ENCODE assay signal across 1 cellular context in genomic region chr4:30714408-30715031, GRCh38.
TF ChIP-seq lines count a peak whose summit lies in the region.

No MANE protein-coding gene starts in this region.

TF ChIP-seq in WTC11, 78 proteins besides CTCF, POLR2A, EP300 and RAD21 (continued from another document):
- TF ChIP-seq TP53 (CRISPR knock-in tag; IDR thresholded peaks at IDR 0.05) (no peak), MXD4 (CRISPR knock-in tag; IDR thresholded peaks at IDR 0.05; ENCODE audit: borderline replicate concordance) (no peak), FOXP4 (CRISPR knock-in tag; IDR thresholded peaks at IDR 0.05) (no peak), ZNF121 (CRISPR knock-in tag; IDR thresholded peaks at IDR 0.05) (no peak), ZNF396 (CRISPR knock-in tag; IDR thresholded peaks at IDR 0.05; ENCODE audit: borderline replicate concordance) (no peak), AFF4 (CRISPR knock-in tag; IDR thresholded peaks at IDR 0.05; ENCODE audit: borderline replicate concordance) (no peak), JUN (CRISPR knock-in tag; IDR thresholded peaks at IDR 0.05) (no peak), MLX (CRISPR knock-in tag; IDR thresholded peaks at IDR 0.05) (no peak), TCF7 (CRISPR knock-in tag; IDR thresholded peaks at IDR 0.05; ENCODE audit: low read depth) (no peak), TEAD4 (CRISPR knock-in tag; IDR thresholded peaks at IDR 0.05) (no peak), CREM (CRISPR knock-in tag; IDR thresholded peaks at IDR 0.05) (no peak), FOXJ3 (CRISPR knock-in tag; IDR thresholded peaks at IDR 0.05; ENCODE audit: borderline replicate concordance) (no peak), ESRRA (CRISPR knock-in tag; IDR thresholded peaks at IDR 0.05; ENCODE audit: borderline replicate concordance) (no peak)
